In genomic region chrX:85004255-85004654, GRCh38 we compare ENCODE assay signal across 8 cellular contexts. TPM values are rescaled to one million over a fixed set of nuclear protein-coding genes. Genes with fewer than 3 reads are reported as not detected.
DNase-seq lines count a peak whose midpoint lies in the region; ATAC-seq and TF ChIP-seq lines count a peak whose summit lies in the region.

No MANE protein-coding gene starts in this region.

- H3F3A ChIP-seq in SU-DHL-6 (ENCODE audit: insufficient read depth), result no peaks in the 10 kb centered on the region

- H3K79me2 ChIP-seq in SU-DHL-6 (ENCODE audit: insufficient read depth, low read length), result no peaks in the 10 kb centered on the region

- H3K4me2 ChIP-seq in SU-DHL-6 (ENCODE audit: low read depth, low read length, poor library complexity, severe bottlenecking), result no peak overlapping the region

- H2AFZ ChIP-seq in SU-DHL-6 (ENCODE audit: low read depth, low read length, severe bottlenecking), result no peak overlapping the region

- H3K9ac ChIP-seq in SU-DHL-6 (ENCODE audit: low read length), result no peak overlapping the region

- no peak for ATAC-seq in GM18870 (IDR thresholded peaks at IDR 0.05; ENCODE audit: unreplicated experiment)

- H3K27me3 ChIP-seq in BE2C, result no peaks in the 10 kb centered on the region
- H3K27me3 ChIP-seq in H7 (ENCODE audit: control insufficient read depth, insufficient read depth, low read length), result no peaks in the 10 kb centered on the region
- H3K27me3 ChIP-seq in SU-DHL-6 (ENCODE audit: low read length), result no peaks in the 10 kb centered on the region

- DNase-seq in BE2C (no peak), H7 (no peak), fibroblast of pulmonary artery (ENCODE audit: low read depth) (peak; percentile 8), pons (ENCODE audit: low spot score) (peak; percentile 5), iPS-NIHi11 (ENCODE audit: low spot score) (no peak)
- no peak for DNase-seq in activated effector memory CD4-positive, alpha-beta T cell treated with anti-CD3 and anti-CD28 coated beads, Interleukin-2, amount 50 U/mL, for 16 hours

- H3K9me3 ChIP-seq in BE2C (no peaks in the 10 kb centered on the region), SU-DHL-6 (ENCODE audit: insufficient read depth, low read length) (no peaks in the 10 kb centered on the region)

- H3K4me1 ChIP-seq in BE2C, result no peaks in the 10 kb centered on the region

- H3K9me2 ChIP-seq in SU-DHL-6 (replicated peaks; ENCODE audit: insufficient read depth, low read length), result no peaks in the 10 kb centered on the region

- H3K36me3 ChIP-seq in BE2C (no peaks in the 10 kb centered on the region), H7 (replicated peaks; ENCODE audit: control insufficient read depth, insufficient read depth, low read length) (no peaks in the 10 kb centered on the region), SU-DHL-6 (ENCODE audit: low read length) (no peaks in the 10 kb centered on the region)

- H4K20me1 ChIP-seq in SU-DHL-6 (ENCODE audit: low read depth, low read length), result no peaks in the 10 kb centered on the region

- no peak overlapping the region for H3K27ac ChIP-seq in SU-DHL-6 (ENCODE audit: low read depth, low read length)

- peak overlapping the region; percentile 92 for H3K4me3 ChIP-seq in BE2C (ENCODE audit: low read depth, low read length)
- H3K4me3 ChIP-seq in H7 (ENCODE audit: insufficient read depth, low read depth, low read length), result peak overlapping the region; percentile 70
- H3K4me3 ChIP-seq in SU-DHL-6 (ENCODE audit: insufficient read depth, low read length, poor library complexity, severe bottlenecking), result peak overlapping the region; percentile 18
- peak overlapping the region; percentile 75 for H3K4me3 ChIP-seq in fibroblast of pulmonary artery (replicated peaks; ENCODE audit: low read depth, low read length)

- no peak for TF ChIP-seq CTCF in BE2C (IDR thresholded peaks at IDR 0.05; ENCODE audit: low read depth, low read length)
- TF ChIP-seq CTCF in SU-DHL-6 (IDR thresholded peaks at IDR 0.05; ENCODE audit: insufficient read depth, low read length, poor library complexity, severe bottlenecking), result no peak
- no peak for TF ChIP-seq CTCF in fibroblast of pulmonary artery (IDR thresholded peaks at IDR 0.05; ENCODE audit: low read length, missing control alignments)

RNA-seq across cellular contexts. Expression of gene APOOL, which starts 0.6 kb away (rescaled TPM):
- polyA plus RNA-seq in BE2C (2012; ENCODE audit: insufficient read depth, insufficient read length, low read depth), result 4.8 TPM
- total RNA-seq in H7 (2014; rRNA removed; shearing (Covaris generic)), result 5.6 and 13.7 TPM in 2 replicates

Comparison
In these comparisons a context has a peak if more than half of its experiments do, and no peak if none do; other contexts are left out.
1. DNase-seq: peak in fibroblast of pulmonary artery (single experiment) and pons (single experiment); none in BE2C (single experiment), H7 (single experiment), iPS-NIHi11 (single experiment) and activated effector memory CD4-positive, alpha-beta T cell treated with anti-CD3 and anti-CD28 coated beads, Interleukin-2, amount 50 U/mL, for 16 hours (single experiment).
2. H3K4me3 ChIP-seq: peak in every context shown above with its lines; median percentile 92 in BE2C; 75 in fibroblast of pulmonary artery; 70 in H7; 18 in SU-DHL-6.